24 cellular contexts compared by ENCODE assay signal in genomic region chrX:9605484-9605883, GRCh38.
"Had no signal": no experiment of that assay in that cellular context is flagged by ENCODE, and none has a peak within 500 bp of the region (broad histone marks: within the 10 kb centered on the region; RNA-seq: fewer than 3 reads in every experiment).

No MANE protein-coding gene starts in this region.

- DNase-seq: activated CD4-positive, alpha-beta T cell treated with anti-CD3 and anti-CD28 coated beads, Interleukin-2, amount 10 ng/mL, durations not matched to agents 24 days and 14 days; activated CD8-positive, alpha-beta T cell treated with anti-CD3 and anti-CD28 coated beads for 36 hours; activated gamma-delta T cell treated with Interleukin-2 at 50 U/mL for 16 hours; activated naive CD8-positive, alpha-beta T cell treated with anti-CD3 and anti-CD28 coated beads, Interleukin-2, amount 50 U/mL, for 24 hours; activated T-cell treated with anti-CD3 and anti-CD28 coated beads, Interleukin-2, amount 50 U/mL, for 4 hours; amygdala; caudate nucleus; cortex of kidney; effector memory CD8-positive, alpha-beta T cell; erythroblast; heart left ventricle; immature natural killer cell; left ventricle myocardium inferior; nephron progenitor cell; sigmoid colon; small intestine; stimulated activated CD4-positive, alpha-beta T cell treated with anti-CD3 and anti-CD28 coated beads, Interleukin-4, amount 100 ng/mL, for 24 hours; T-helper 9 cell; WERI-Rb-1 had no signal

- H3K4me1 Mint-ChIP-seq: activated T-helper 17 cell treated with anti-CD3 and anti-CD28 coated beads, Interleukin-2, amount 50 U/mL, for 72 hours; stimulated activated effector memory CD8-positive, alpha-beta T cell treated with anti-CD3 and anti-CD28 coated beads, Interleukin-12 subunit alpha, Interleukin-12 subunit beta, amount 100 ng/mL, for 72 hours had no signal

- H3K27ac Mint-ChIP-seq: activated CD4-positive, alpha-beta T cell treated with anti-CD3 and anti-CD28 coated beads, Interleukin-2, amount 10 ng/mL, durations not matched to agents 24 days and 14 days; activated CD8-positive, alpha-beta T cell treated with anti-CD3 and anti-CD28 coated beads for 36 hours; activated naive CD4-positive, alpha-beta T cell treated with anti-CD3 and anti-CD28 coated beads, Interleukin-2, amount 50 U/mL, for 24 hours; activated naive CD8-positive, alpha-beta T cell treated with anti-CD3 and anti-CD28 coated beads, Interleukin-2, amount 50 U/mL, for 24 hours; activated T-helper 17 cell treated with anti-CD3 and anti-CD28 coated beads, Interleukin-2, amount 50 U/mL, for 72 hours; effector memory CD8-positive, alpha-beta T cell; immature natural killer cell; nephron progenitor cell; stimulated activated effector memory CD8-positive, alpha-beta T cell treated with anti-CD3 and anti-CD28 coated beads, Interleukin-12 subunit alpha, Interleukin-12 subunit beta, amount 100 ng/mL, for 72 hours; T-helper 1 cell treated with Interleukin-12 subunit alpha and Interleukin-12 subunit beta and Interleukin-4 antibody, amounts not matched to agents 30 μg/mL and 1 μg/mL, for 36 hours had no signal

- H3K27me3 Mint-ChIP-seq: activated CD4-positive, alpha-beta T cell treated with anti-CD3 and anti-CD28 coated beads, Interleukin-2, amount 10 ng/mL, durations not matched to agents 24 days and 14 days; activated CD8-positive, alpha-beta T cell treated with anti-CD3 and anti-CD28 coated beads for 36 hours; activated naive CD4-positive, alpha-beta T cell treated with anti-CD3 and anti-CD28 coated beads, Interleukin-2, amount 50 U/mL, for 24 hours; activated naive CD8-positive, alpha-beta T cell treated with anti-CD3 and anti-CD28 coated beads, Interleukin-2, amount 50 U/mL, for 24 hours; activated T-helper 17 cell treated with anti-CD3 and anti-CD28 coated beads, Interleukin-2, amount 50 U/mL, for 72 hours; effector memory CD8-positive, alpha-beta T cell had no signal

- H3K9me3 Mint-ChIP-seq: activated CD4-positive, alpha-beta T cell treated with anti-CD3 and anti-CD28 coated beads, Interleukin-2, amount 10 ng/mL, durations not matched to agents 24 days and 14 days; activated CD8-positive, alpha-beta T cell treated with anti-CD3 and anti-CD28 coated beads for 36 hours; activated naive CD4-positive, alpha-beta T cell treated with anti-CD3 and anti-CD28 coated beads, Interleukin-2, amount 50 U/mL, for 24 hours; activated naive CD8-positive, alpha-beta T cell treated with anti-CD3 and anti-CD28 coated beads, Interleukin-2, amount 50 U/mL, for 24 hours; activated T-cell treated with anti-CD3 and anti-CD28 coated beads, Interleukin-2, amount 50 U/mL, for 4 hours; activated T-helper 17 cell treated with anti-CD3 and anti-CD28 coated beads, Interleukin-2, amount 50 U/mL, for 72 hours; effector memory CD8-positive, alpha-beta T cell; immature natural killer cell; stimulated activated effector memory CD8-positive, alpha-beta T cell treated with anti-CD3 and anti-CD28 coated beads, Interleukin-12 subunit alpha, Interleukin-12 subunit beta, amount 100 ng/mL, for 72 hours; T-helper 1 cell treated with Interleukin-12 subunit alpha and Interleukin-12 subunit beta and Interleukin-4 antibody, amounts not matched to agents 30 μg/mL and 1 μg/mL, for 36 hours had no signal

- ATAC-seq: activated CD4-positive, CD25-positive, alpha-beta regulatory T cell treated with anti-CD3 and anti-CD28 coated beads, Interleukin-2, amount 50 U/mL, for 24 hours; activated CD8-positive, alpha-beta T cell treated with anti-CD3 and anti-CD28 coated beads for 36 hours; activated naive CD8-positive, alpha-beta T cell treated with anti-CD3 and anti-CD28 coated beads, Interleukin-2, amount 50 U/mL, for 24 hours; activated T-cell treated with anti-CD3 and anti-CD28 coated beads, Interleukin-2, amount 50 U/mL, for 4 hours; activated T-helper 17 cell treated with anti-CD3 and anti-CD28 coated beads, Interleukin-2, amount 50 U/mL, for 72 hours; effector memory CD8-positive, alpha-beta T cell; stimulated activated effector memory CD8-positive, alpha-beta T cell treated with anti-CD3 and anti-CD28 coated beads, Interleukin-12 subunit alpha, Interleukin-12 subunit beta, amount 100 ng/mL, for 72 hours had no signal

- H3K4me3 Mint-ChIP-seq: activated CD4-positive, alpha-beta T cell treated with anti-CD3 and anti-CD28 coated beads, Interleukin-2, amount 10 ng/mL, durations not matched to agents 24 days and 14 days; activated CD8-positive, alpha-beta T cell treated with anti-CD3 and anti-CD28 coated beads for 36 hours; activated naive CD4-positive, alpha-beta T cell treated with anti-CD3 and anti-CD28 coated beads, Interleukin-2, amount 50 U/mL, for 24 hours; activated naive CD8-positive, alpha-beta T cell treated with anti-CD3 and anti-CD28 coated beads, Interleukin-2, amount 50 U/mL, for 24 hours; activated T-cell treated with anti-CD3 and anti-CD28 coated beads, Interleukin-2, amount 50 U/mL, for 4 hours; activated T-helper 17 cell treated with anti-CD3 and anti-CD28 coated beads, Interleukin-2, amount 50 U/mL, for 72 hours; effector memory CD8-positive, alpha-beta T cell; immature natural killer cell; nephron progenitor cell; stimulated activated effector memory CD8-positive, alpha-beta T cell treated with anti-CD3 and anti-CD28 coated beads, Interleukin-12 subunit alpha, Interleukin-12 subunit beta, amount 100 ng/mL, for 72 hours; T-helper 1 cell treated with Interleukin-12 subunit alpha and Interleukin-12 subunit beta and Interleukin-4 antibody, amounts not matched to agents 30 μg/mL and 1 μg/mL, for 36 hours had no signal

- H3K36me3 Mint-ChIP-seq: activated naive CD4-positive, alpha-beta T cell treated with anti-CD3 and anti-CD28 coated beads, Interleukin-2, amount 50 U/mL, for 24 hours; immature natural killer cell; stimulated activated effector memory CD8-positive, alpha-beta T cell treated with anti-CD3 and anti-CD28 coated beads, Interleukin-12 subunit alpha, Interleukin-12 subunit beta, amount 100 ng/mL, for 72 hours had no signal
